In genomic region chr1:234965128-234965527, GRCh38 we compare ENCODE assay signal across 10 cellular contexts.
A peak's percentile ranks its signal among the peaks of the same experiment; 100 is the strongest.
DNase-seq lines count a peak whose midpoint lies in the region; ATAC-seq and TF ChIP-seq lines count a peak whose summit lies in the region.
"Had no signal": no experiment of that assay in that cellular context is flagged by ENCODE, and none has a peak within 500 bp of the region (broad histone marks: within the 10 kb centered on the region; RNA-seq: fewer than 3 reads in every experiment).

No MANE protein-coding gene starts in this region.

- CTCF ChIA-PET in activated B cell treated with CpG ODN at 0.5 μM for 24 hours (lab: Charles Lee): interaction anchor here (1.3 kb wide), 1 partner anchor 9 kb away, joined by 3 read pairs; no protein-coding TSS in a partner anchor

- H3K36me3 Mint-ChIP-seq in activated CD4-positive, alpha-beta T cell treated with anti-CD3 and anti-CD28 coated beads, Interleukin-2, amount 10 ng/mL, durations not matched to agents 24 days and 14 days (ENCODE audit: low read depth): peaks cover 7% of the 10 kb centered on the region
- no peaks in the 10 kb centered on the region for H3K36me3 Mint-ChIP-seq in activated B cell treated with CpG ODN at 0.5 μM for 24 hours (ENCODE audit: low read depth)

- H3K36me3 ChIP-seq in hepatocyte (replicated peaks; ENCODE audit: insufficient read depth, low read depth): no peaks in the 10 kb centered on the region

- peak overlapping the region; percentile 96 for H3K27ac ChIP-seq in hepatocyte

- no peaks in the 10 kb centered on the region for H3K27me3 Mint-ChIP-seq in activated CD4-positive, alpha-beta T cell treated with anti-CD3 and anti-CD28 coated beads, Interleukin-2, amount 10 ng/mL, durations not matched to agents 24 days and 14 days
- H3K27me3 Mint-ChIP-seq in activated B cell treated with CpG ODN at 0.5 μM for 24 hours: no peaks in the 10 kb centered on the region
- no peaks in the 10 kb centered on the region for H3K27me3 Mint-ChIP-seq in stimulated activated naive CD8-positive, alpha-beta T cell treated with anti-CD3 and anti-CD28 coated beads, Interleukin-15, amount 100 ng/mL, for 72 hours

- POLR2A ChIA-PET in activated B cell treated with CpG ODN at 0.5 μM for 24 hours (lab: Charles Lee): interaction anchor here (0.7 to 6.1 kb wide), 4 partner anchors 13 to 365 kb away, joined by 3 to 85 read pairs (median 40); no protein-coding TSS in a partner anchor

- no peaks in the 10 kb centered on the region for H3K9me3 Mint-ChIP-seq in activated CD4-positive, alpha-beta T cell treated with anti-CD3 and anti-CD28 coated beads, Interleukin-2, amount 10 ng/mL, durations not matched to agents 24 days and 14 days
- peaks cover 3% of the 10 kb centered on the region for H3K9me3 Mint-ChIP-seq in activated B cell treated with CpG ODN at 0.5 μM for 24 hours
- no peaks in the 10 kb centered on the region for H3K9me3 Mint-ChIP-seq in stimulated activated naive CD8-positive, alpha-beta T cell treated with anti-CD3 and anti-CD28 coated beads, Interleukin-15, amount 100 ng/mL, for 72 hours

- peaks cover 66% of the 10 kb centered on the region for H3K4me1 Mint-ChIP-seq in activated CD4-positive, alpha-beta T cell treated with anti-CD3 and anti-CD28 coated beads, Interleukin-2, amount 10 ng/mL, durations not matched to agents 24 days and 14 days
- peaks cover 61% of the 10 kb centered on the region for H3K4me1 Mint-ChIP-seq in activated B cell treated with CpG ODN at 0.5 μM for 24 hours
- peaks cover 83% of the 10 kb centered on the region for H3K4me1 Mint-ChIP-seq in stimulated activated naive CD8-positive, alpha-beta T cell treated with anti-CD3 and anti-CD28 coated beads, Interleukin-15, amount 100 ng/mL, for 72 hours

- H3K4me3 ChIP-seq in hepatocyte: no peak overlapping the region

- peaks cover 63% of the 10 kb centered on the region for H3K4me1 ChIP-seq in hepatocyte (ENCODE audit: insufficient read depth)

- H3K9me2 ChIP-seq in hepatocyte (replicated peaks; ENCODE audit: insufficient read depth): no peaks in the 10 kb centered on the region

- H3K27me3 ChIP-seq in hepatocyte: no peaks in the 10 kb centered on the region

- peak overlapping the region; percentile 42 for H3K4me3 Mint-ChIP-seq in activated CD4-positive, alpha-beta T cell treated with anti-CD3 and anti-CD28 coated beads, Interleukin-2, amount 10 ng/mL, durations not matched to agents 24 days and 14 days
- H3K4me3 Mint-ChIP-seq in activated B cell treated with CpG ODN at 0.5 μM for 24 hours: no peak overlapping the region
- peak overlapping the region; percentile 18 to 25 for H3K4me3 Mint-ChIP-seq in stimulated activated naive CD8-positive, alpha-beta T cell treated with anti-CD3 and anti-CD28 coated beads, Interleukin-15, amount 100 ng/mL, for 72 hours

- H3K79me2 ChIP-seq in hepatocyte: no peaks in the 10 kb centered on the region

- H3K9me3 ChIP-seq in hepatocyte (ENCODE audit: low read depth): no peaks in the 10 kb centered on the region

- intact Hi-C loops in activated CD4-positive, alpha-beta T cell treated with anti-CD3 and anti-CD28 coated beads, Interleukin-2, amount 10 ng/mL, durations not matched to agents 24 days and 14 days (cut with micrococcal nuclease): no loop called here
- intact Hi-C loops in activated B cell treated with CpG ODN at 0.5 μM for 24 hours (cut with micrococcal nuclease): no loop called here

- no peak overlapping the region for H2AFZ ChIP-seq in hepatocyte

- ATAC-seq in activated B cell treated with CpG ODN at 0.5 μM for 24 hours (ENCODE audit: low read depth): no peak
- ATAC-seq in stimulated activated naive CD8-positive, alpha-beta T cell treated with anti-CD3 and anti-CD28 coated beads, Interleukin-15, amount 100 ng/mL, for 72 hours: no peak
- ATAC-seq in GM19397 (IDR thresholded peaks at IDR 0.05; ENCODE audit: unreplicated experiment): no peak
- ATAC-seq in HG03175 (IDR thresholded peaks at IDR 0.05; ENCODE audit: unreplicated experiment): no peak

- H4K20me1 ChIP-seq in hepatocyte (ENCODE audit: insufficient read depth, poor library complexity, severe bottlenecking): no peaks in the 10 kb centered on the region

- peak; percentile 77 for DNase-seq in activated CD4-positive, alpha-beta T cell treated with anti-CD3 and anti-CD28 coated beads, Interleukin-2, amount 10 ng/mL, durations not matched to agents 24 days and 14 days
- DNase-seq in activated CD4-positive, alpha-beta T cell treated with anti-CD3 and anti-CD28 coated beads for 4 hours: no peak
- no peak for DNase-seq in activated B cell treated with CpG ODN at 0.5 μM for 24 hours
- no peak for DNase-seq in hepatocyte (ENCODE audit: low spot score)
- no peak for DNase-seq in stimulated activated naive CD8-positive, alpha-beta T cell treated with anti-CD3 and anti-CD28 coated beads, Interleukin-15, amount 100 ng/mL, for 72 hours
- DNase-seq in NCI-H146 (lab: John Stamatoyannopoulos, UW): no peak
- DNase-seq: foreskin fibroblast, NCI-H524 treated with DMSO at 0.1 percent for 48 hours had no signal

- no peak for TF ChIP-seq CTCF in activated B cell treated with CpG ODN at 0.5 μM for 24 hours (IDR thresholded peaks at IDR 0.05)
- TF ChIP-seq CTCF in hepatocyte (IDR thresholded peaks at IDR 0.05; ENCODE audit: poor library complexity): no peak

- peak overlapping the region; percentile 97 for H3K27ac Mint-ChIP-seq in activated CD4-positive, alpha-beta T cell treated with anti-CD3 and anti-CD28 coated beads, Interleukin-2, amount 10 ng/mL, durations not matched to agents 24 days and 14 days
- H3K27ac Mint-ChIP-seq in activated B cell treated with CpG ODN at 0.5 μM for 24 hours: peak overlapping the region; percentile 72
- peak overlapping the region; percentile 86 to 91 for H3K27ac Mint-ChIP-seq in stimulated activated naive CD8-positive, alpha-beta T cell treated with anti-CD3 and anti-CD28 coated beads, Interleukin-15, amount 100 ng/mL, for 72 hours

- no peak overlapping the region for H3K4me2 ChIP-seq in hepatocyte
